10 cellular contexts compared by ENCODE assay signal in the genomic region with DNA sequence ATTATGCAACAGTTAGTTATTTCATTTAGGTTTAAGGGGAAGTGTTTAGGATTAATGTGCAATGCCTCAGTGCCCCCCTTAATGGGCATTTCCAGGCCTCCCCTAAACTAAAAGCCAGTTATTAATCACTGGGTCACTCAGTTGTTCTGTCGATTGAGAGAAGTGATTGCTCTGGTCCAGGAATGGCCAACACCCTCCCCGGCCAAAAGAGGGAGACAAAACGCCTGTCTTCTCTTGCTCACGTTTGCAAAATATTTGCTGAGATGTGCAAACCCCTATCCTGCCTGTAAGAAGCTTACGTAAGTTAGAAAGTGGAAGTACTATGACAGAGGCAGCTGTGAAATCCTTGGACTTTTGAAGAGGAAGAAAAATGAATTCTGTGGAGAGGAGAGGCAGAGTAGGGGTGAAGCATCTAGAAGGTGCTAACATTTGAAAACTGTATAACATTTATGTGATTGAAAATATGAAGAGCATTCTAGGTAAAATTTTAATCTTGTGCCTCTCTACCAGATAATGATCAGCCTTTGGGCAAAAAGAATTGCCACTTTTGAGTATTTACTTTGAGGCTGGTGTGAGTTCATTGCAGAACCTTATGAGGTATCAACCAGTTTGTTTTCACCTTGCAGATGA. TPM values are rescaled to one million over a fixed set of nuclear protein-coding genes. Genes with fewer than 3 reads are reported as not detected.
DNase-seq lines count a peak whose midpoint lies in the region; ATAC-seq, FAIRE-seq and TF ChIP-seq lines count a peak whose summit lies in the region.
"Had no signal": no experiment of that assay in that cellular context is flagged by ENCODE, and none has a peak within 500 bp of the region (broad histone marks: within the 10 kb centered on the region; RNA-seq: fewer than 3 reads in every experiment).

No MANE protein-coding gene starts in this region.

- intact Hi-C loops in activated T-helper 2 cell treated with anti-CD3 and anti-CD28 coated beads, Interferon-gamma antibody, Interleukin-2, Interleukin-4, amounts not matched to agents 10 μg/mL and 5 μg/mL and 100 μg/mL, durations not matched to agents 14 hours and 24 hours and 36 hours (cut with micrococcal nuclease) = no loop called here

- H2AFZ ChIP-seq in astrocyte (ENCODE audit: low read depth, low read length) = no peak overlapping the region

- in situ Hi-C loops in KBM-7 (cut with MboI; ENCODE audit: low pct_unique_long_range_greater_than_20kb, low sequenced_read_pairs) = no loop called here

- H3K27me3 ChIP-seq in astrocyte (ENCODE audit: insufficient read depth, low read length) = peaks cover 11% of the 10 kb centered on the region
- H3K27me3 ChIP-seq: tibial artery had no signal

- no peaks in the 10 kb centered on the region for H3K36me3 Mint-ChIP-seq in astrocyte (ENCODE audit: low read depth, unreplicated experiment)
- no peaks in the 10 kb centered on the region for H3K36me3 Mint-ChIP-seq in activated T-helper 2 cell treated with anti-CD3 and anti-CD28 coated beads, Interferon-gamma antibody, Interleukin-2, Interleukin-4, amounts not matched to agents 10 μg/mL and 5 μg/mL and 100 μg/mL, durations not matched to agents 14 hours and 24 hours and 36 hours (ENCODE audit: low read depth)
- H3K36me3 Mint-ChIP-seq in activated T-cell treated with anti-CD3 and anti-CD28 coated beads, Interleukin-2, amount 50 U/mL, for 72 hours (ENCODE audit: insufficient read depth in 2 of 2) = no peaks in the 10 kb centered on the region

- ATAC-seq in HG02981 (IDR thresholded peaks at IDR 0.05; ENCODE audit: unreplicated experiment) (no peak), HG02973 (IDR thresholded peaks at IDR 0.05; ENCODE audit: unreplicated experiment) (no peak)
- no peak for ATAC-seq in activated T-cell treated with anti-CD3 and anti-CD28 coated beads, Interleukin-2, amount 50 U/mL, for 72 hours (replicated peaks in 1 of 2)

- no peak overlapping the region for H3K9ac ChIP-seq in astrocyte (ENCODE audit: low read length)

- no peak overlapping the region for H3K4me3 Mint-ChIP-seq in astrocyte (ENCODE audit: unreplicated experiment)
- no peak overlapping the region for H3K4me3 Mint-ChIP-seq in activated T-helper 2 cell treated with anti-CD3 and anti-CD28 coated beads, Interferon-gamma antibody, Interleukin-2, Interleukin-4, amounts not matched to agents 10 μg/mL and 5 μg/mL and 100 μg/mL, durations not matched to agents 14 hours and 24 hours and 36 hours (ENCODE audit: low read depth)
- H3K4me3 Mint-ChIP-seq in activated T-cell treated with anti-CD3 and anti-CD28 coated beads, Interleukin-2, amount 50 U/mL, for 72 hours = no peak overlapping the region

- H4K20me1 ChIP-seq in astrocyte (ENCODE audit: insufficient read depth, low read length) = no peaks in the 10 kb centered on the region

- no peaks in the 10 kb centered on the region for H3K36me3 ChIP-seq in astrocyte (ENCODE audit: insufficient read depth, low read length)
- H3K36me3 ChIP-seq: tibial artery had no signal

- peak; percentile 67 for TF ChIP-seq CTCF in GM12864 (IDR thresholded peaks at IDR 0.05; ENCODE audit: low read depth, low read length, missing control alignments)
- peak; percentile 58 for TF ChIP-seq CTCF in astrocyte (IDR thresholded peaks at IDR 0.05; ENCODE audit: insufficient read depth, low read depth, low read length)

- peak; percentile 8 for DNase-seq in GM12864 (ENCODE audit: low read depth)
- peak; percentile 29 for DNase-seq in KBM-7
- peak; percentile 4 for DNase-seq in astrocyte (ENCODE audit: low read depth)
- peak; percentile 74 for DNase-seq in left kidney (ENCODE audit: low read depth, low spot score)
- DNase-seq in activated T-helper 2 cell treated with anti-CD3 and anti-CD28 coated beads, Interferon-gamma antibody, Interleukin-2, Interleukin-4, amounts not matched to agents 10 μg/mL and 5 μg/mL and 100 μg/mL, durations not matched to agents 14 hours and 24 hours and 36 hours (ENCODE audit: low spot score) = no peak
- DNase-seq in activated T-cell treated with anti-CD3 and anti-CD28 coated beads, Interleukin-2, amount 50 U/mL, for 72 hours = no peak

- H3K4me1 ChIP-seq in astrocyte (ENCODE audit: insufficient read depth, low read length) = no peaks in the 10 kb centered on the region
- H3K4me1 ChIP-seq: tibial artery had no signal

- H3K9me3 ChIP-seq in astrocyte (ENCODE audit: insufficient read depth, low read depth, low read length) = no peaks in the 10 kb centered on the region
- H3K9me3 ChIP-seq: tibial artery had no signal

- no peak overlapping the region for H3K27ac ChIP-seq in astrocyte (ENCODE audit: low read depth, low read length)
- H3K27ac ChIP-seq: tibial artery had no signal

- no peaks in the 10 kb centered on the region for H3K79me2 ChIP-seq in astrocyte (ENCODE audit: insufficient read depth, low read length)

- no peaks in the 10 kb centered on the region for H3K9me3 Mint-ChIP-seq in astrocyte (ENCODE audit: unreplicated experiment)
- no peaks in the 10 kb centered on the region for H3K9me3 Mint-ChIP-seq in activated T-helper 2 cell treated with anti-CD3 and anti-CD28 coated beads, Interferon-gamma antibody, Interleukin-2, Interleukin-4, amounts not matched to agents 10 μg/mL and 5 μg/mL and 100 μg/mL, durations not matched to agents 14 hours and 24 hours and 36 hours
- H3K9me3 Mint-ChIP-seq in activated T-cell treated with anti-CD3 and anti-CD28 coated beads, Interleukin-2, amount 50 U/mL, for 72 hours = no peaks in the 10 kb centered on the region

- peaks cover 4% of the 10 kb centered on the region for H3K27me3 Mint-ChIP-seq in astrocyte (ENCODE audit: low read depth, unreplicated experiment)
- no peaks in the 10 kb centered on the region for H3K27me3 Mint-ChIP-seq in activated T-helper 2 cell treated with anti-CD3 and anti-CD28 coated beads, Interferon-gamma antibody, Interleukin-2, Interleukin-4, amounts not matched to agents 10 μg/mL and 5 μg/mL and 100 μg/mL, durations not matched to agents 14 hours and 24 hours and 36 hours (ENCODE audit: low read depth)
- no peaks in the 10 kb centered on the region for H3K27me3 Mint-ChIP-seq in activated T-cell treated with anti-CD3 and anti-CD28 coated beads, Interleukin-2, amount 50 U/mL, for 72 hours (ENCODE audit: low read depth)

- FAIRE-seq in astrocyte (lab: Jason Lieb, UNC) = no peak

- no peaks in the 10 kb centered on the region for H3K4me1 Mint-ChIP-seq in astrocyte (ENCODE audit: low read depth, unreplicated experiment)
- no peaks in the 10 kb centered on the region for H3K4me1 Mint-ChIP-seq in activated T-helper 2 cell treated with anti-CD3 and anti-CD28 coated beads, Interferon-gamma antibody, Interleukin-2, Interleukin-4, amounts not matched to agents 10 μg/mL and 5 μg/mL and 100 μg/mL, durations not matched to agents 14 hours and 24 hours and 36 hours (ENCODE audit: low read depth)
- H3K4me1 Mint-ChIP-seq in activated T-cell treated with anti-CD3 and anti-CD28 coated beads, Interleukin-2, amount 50 U/mL, for 72 hours (ENCODE audit: low read depth) = no peaks in the 10 kb centered on the region

- H3K4me2 ChIP-seq in astrocyte (ENCODE audit: low read length) = no peak overlapping the region

- H3K27ac Mint-ChIP-seq in astrocyte (ENCODE audit: unreplicated experiment) = no peak overlapping the region
- no peak overlapping the region for H3K27ac Mint-ChIP-seq in activated T-helper 2 cell treated with anti-CD3 and anti-CD28 coated beads, Interferon-gamma antibody, Interleukin-2, Interleukin-4, amounts not matched to agents 10 μg/mL and 5 μg/mL and 100 μg/mL, durations not matched to agents 14 hours and 24 hours and 36 hours
- no peak overlapping the region for H3K27ac Mint-ChIP-seq in activated T-cell treated with anti-CD3 and anti-CD28 coated beads, Interleukin-2, amount 50 U/mL, for 72 hours

- H3K4me3 ChIP-seq in GM12864 (ENCODE audit: low read depth, low read length) (no peak overlapping the region), astrocyte (ENCODE audit: insufficient read depth, low read depth, low read length) (no peak overlapping the region)
- H3K4me3 ChIP-seq: tibial artery had no signal

RNA-seq across cellular contexts. Expression of gene NTM, which starts 37.7 kb away (rescaled TPM):
- total RNA-seq in astrocyte = 98.2 and 108 TPM in 2 replicates
- total RNA-seq in activated T-helper 2 cell treated with anti-CD3 and anti-CD28 coated beads, Interferon-gamma antibody, Interleukin-2, Interleukin-4, amounts not matched to agents 10 μg/mL and 5 μg/mL and 100 μg/mL, durations not matched to agents 14 hours and 24 hours and 36 hours = not detected in 2 replicates
- not detected for total RNA-seq in activated T-cell treated with anti-CD3 and anti-CD28 coated beads, Interleukin-2, amount 50 U/mL, for 72 hours
- total RNA-seq: T-helper 1 cell treated with Interleukin-12 subunit alpha and Interleukin-12 subunit beta and Interleukin-4 antibody, amounts not matched to agents 30 ng/mL and 1 ng/mL, for 36 hours had no signal

Comparison
In these comparisons a context has a peak if more than half of its experiments do, and no peak if none do; other contexts are left out.
1. DNase-seq: peak in GM12864 (single experiment), KBM-7 (single experiment), astrocyte (single experiment) and left kidney (single experiment); none in activated T-helper 2 cell treated with anti-CD3 and anti-CD28 coated beads, Interferon-gamma antibody, Interleukin-2, Interleukin-4, amounts not matched to agents 10 μg/mL and 5 μg/mL and 100 μg/mL, durations not matched to agents 14 hours and 24 hours and 36 hours (single experiment) and activated T-cell treated with anti-CD3 and anti-CD28 coated beads, Interleukin-2, amount 50 U/mL, for 72 hours (0 of 2).
2. RNA of gene NTM, which starts 37.7 kb away (total RNA-seq): 98.2 to 108 TPM in astrocyte; not detected in activated T-helper 2 cell treated with anti-CD3 and anti-CD28 coated beads, Interferon-gamma antibody, Interleukin-2, Interleukin-4, amounts not matched to agents 10 μg/mL and 5 μg/mL and 100 μg/mL, durations not matched to agents 14 hours and 24 hours and 36 hours and not detected in activated T-cell treated with anti-CD3 and anti-CD28 coated beads, Interleukin-2, amount 50 U/mL, for 72 hours; every median in the first group is over 10 times any median in the second.